Comparison of ENCODE assay signal across 1 cellular context in genomic region chr19:52398091-52398461, GRCh38.
TF ChIP-seq lines count a peak whose summit lies in the region.

No MANE protein-coding gene starts in this region.

TF ChIP-seq in H1, 55 proteins besides CTCF, POLR2A, EP300 and RAD21:
- TF ChIP-seq RFX5 (IDR thresholded peaks at IDR 0.05; ENCODE audit: borderline replicate concordance, low read depth, low read length) (no peak), CHD1 (IDR thresholded peaks at IDR 0.05; ENCODE audit: low read depth, low read length) (no peak), SIX5 (IDR thresholded peaks at IDR 0.05; ENCODE audit: low read depth, low read length) (no peak), CBX8 (IDR thresholded peaks at IDR 0.05; ENCODE audit: borderline replicate concordance, low read depth, low read length) (no peak), RNF2 (IDR thresholded peaks at IDR 0.05; ENCODE audit: borderline replicate concordance, low read depth, low read length, missing control alignments, poor library complexity, severe bottlenecking) (no peak), TAF7 (optimal IDR thresholded peaks at IDR 0.05; ENCODE audit: borderline replicate concordance, low read depth, low read length) (no peak), HDAC6 (IDR thresholded peaks at IDR 0.05; ENCODE audit: low read depth, low read length) (no peak), SIN3A (conservative IDR thresholded peaks at IDR 0.05 in 1 of 2, IDR thresholded peaks at IDR 0.05 in 1 of 2; ENCODE audit: low read depth in 1 of 2, low read length in 2 of 2) (no peak), MAFK (IDR thresholded peaks at IDR 0.05; ENCODE audit: low read depth, low read length) (no peak), JUN (IDR thresholded peaks at IDR 0.05; ENCODE audit: low read depth, low read length) (no peak), CHD2 (IDR thresholded peaks at IDR 0.05; ENCODE audit: low read length) (no peak), CEBPB (IDR thresholded peaks at IDR 0.05; ENCODE audit: low read depth, low read length) (no peak), MAX (IDR thresholded peaks at IDR 0.05) (no peak), BRCA1 (IDR thresholded peaks at IDR 0.05; ENCODE audit: low read depth, low read length) (no peak), ATF3 (IDR thresholded peaks at IDR 0.05; ENCODE audit: insufficient read depth, low read depth, low read length) (no peak), RXRA (IDR thresholded peaks at IDR 0.05; ENCODE audit: insufficient read depth, low read depth, low read length) (no peak), SAP30 (IDR thresholded peaks at IDR 0.05; ENCODE audit: insufficient read depth, insufficient replicate concordance, low read length) (no peak)
